10 cellular contexts compared by ENCODE assay signal in genomic region chr10:9294865-9295264, GRCh38.
DNase-seq lines count a peak whose midpoint lies in the region; ATAC-seq and TF ChIP-seq lines count a peak whose summit lies in the region.
"Had no signal": no experiment of that assay in that cellular context is flagged by ENCODE, and none has a peak within 500 bp of the region (broad histone marks: within the 10 kb centered on the region; RNA-seq: fewer than 3 reads in every experiment).

No MANE protein-coding gene starts in this region.

- H3K27ac ChIP-seq in OCI-LY3 (ENCODE audit: low read length) (no peak overlapping the region; the same call in 1 of the 2 replicates), PC-3 (ENCODE audit: low read length) (no peak overlapping the region)

- H3K4me2 ChIP-seq in OCI-LY3 (ENCODE audit: low read length) (peak overlapping the region; percentile 41), PC-3 (ENCODE audit: low read length) (no peak overlapping the region)

- H3F3A ChIP-seq in PC-3 (ENCODE audit: low read length, unreplicated experiment), result no peaks in the 10 kb centered on the region

- intact Hi-C loops in PC-3 (cut with micrococcal nuclease), result no loop called here

- H4K20me1 ChIP-seq in OCI-LY3 (ENCODE audit: insufficient read depth, low read length), result no peaks in the 10 kb centered on the region
- H4K20me1 ChIP-seq in PC-3 (ENCODE audit: low read length), result no peaks in the 10 kb centered on the region

- ATAC-seq in GM19351 (IDR thresholded peaks at IDR 0.05; ENCODE audit: unreplicated experiment) (peak; percentile 91), HG02938 (IDR thresholded peaks at IDR 0.05; ENCODE audit: unreplicated experiment) (peak; percentile 89), PC-3 (no peak)

- peak; percentile 10 for DNase-seq in GM12864 (ENCODE audit: low read depth)
- no peak for DNase-seq in PC-3
- no peak for DNase-seq in HEK293T (ENCODE audit: extremely low spot score)
- DNase-seq in HuH-7 (ENCODE audit: low spot score), result no peak
- DNase-seq in NCI-H345 treated with DMSO at 0.1 percent for 48 hours (lab: John Stamatoyannopoulos, UW; ENCODE audit: unreplicated experiment), result no peak
- DNase-seq: DMS53, NCI-H2081 had no signal

- peaks cover 14% of the 10 kb centered on the region for H3K4me1 ChIP-seq in OCI-LY3 (ENCODE audit: low read length)
- H3K4me1 ChIP-seq in PC-3 (ENCODE audit: insufficient read depth, low read length), result no peaks in the 10 kb centered on the region

- POLR2A ChIA-PET in PC-3 (lab: Charles Lee; ENCODE audit: unreplicated experiment), result no interaction called here
- POLR2A ChIA-PET in HEK293T (lab: Yijun Ruan, JAX), result no interaction called here

- no TSS peak for BruUV-seq in PC-3 (replicated peaks; lab: Mats Ljungman, UMichigan)

- no peak overlapping the region for H3K9ac ChIP-seq in OCI-LY3 (ENCODE audit: low read length)
- no peak overlapping the region for H3K9ac ChIP-seq in PC-3 (ENCODE audit: low read length)

- H3K79me2 ChIP-seq in OCI-LY3 (ENCODE audit: low read length) (no peaks in the 10 kb centered on the region), PC-3 (ENCODE audit: low read length) (no peaks in the 10 kb centered on the region)

- H2AFZ ChIP-seq in OCI-LY3 (ENCODE audit: low read depth, low read length) (no peak overlapping the region), PC-3 (ENCODE audit: low read length) (no peak overlapping the region)

- no peaks in the 10 kb centered on the region for H3K9me2 ChIP-seq in PC-3 (replicated peaks; ENCODE audit: low read length)

- H3K27me3 ChIP-seq in OCI-LY3 (ENCODE audit: low read depth, low read length) (no peaks in the 10 kb centered on the region), PC-3 (ENCODE audit: low read length) (peaks cover 11% of the 10 kb centered on the region)

- CTCF ChIA-PET in PC-3 (lab: Charles Lee) (no interaction called here), HEK293T (lab: Yijun Ruan, JAX) (no interaction called here)

- H3K4me3 ChIP-seq in GM12864 (ENCODE audit: low read depth, low read length), result no peak overlapping the region
- H3K4me3 ChIP-seq in OCI-LY3 (ENCODE audit: low read length), result no peak overlapping the region
- no peak overlapping the region for H3K4me3 ChIP-seq in PC-3 (ENCODE audit: low read length)

- TF ChIP-seq CTCF in GM12864 (IDR thresholded peaks at IDR 0.05; ENCODE audit: low read depth, low read length, missing control alignments), result no peak
- TF ChIP-seq CTCF in OCI-LY3 (IDR thresholded peaks at IDR 0.05; ENCODE audit: low read depth, low read length), result no peak
- TF ChIP-seq CTCF in PC-3 (conservative IDR thresholded peaks at IDR 0.05; ENCODE audit: low read depth, low read length), result no peak

- no peaks in the 10 kb centered on the region for H3K36me3 ChIP-seq in OCI-LY3 (replicated peaks; ENCODE audit: low read depth, low read length)
- H3K36me3 ChIP-seq in PC-3 (ENCODE audit: low read depth, low read length), result no peaks in the 10 kb centered on the region

- H3K9me3 ChIP-seq in OCI-LY3 (ENCODE audit: insufficient read depth, low read length) (no peaks in the 10 kb centered on the region), PC-3 (ENCODE audit: low read length) (no peaks in the 10 kb centered on the region)

TF ChIP-seq in HEK293T, 16 proteins besides CTCF, POLR2A, EP300 and RAD21:
- no peak for TF ChIP-seq SUZ12 (IDR thresholded peaks at IDR 0.05)
- TF ChIP-seq FOXK2 (IDR thresholded peaks at IDR 0.05), result no peak
- no peak for TF ChIP-seq TARDBP (IDR thresholded peaks at IDR 0.05)
- TF ChIP-seq BHLHE40 (IDR thresholded peaks at IDR 0.05; ENCODE audit: borderline replicate concordance), result no peak
- TF ChIP-seq HDGF (IDR thresholded peaks at IDR 0.05; ENCODE audit: borderline replicate concordance), result no peak
- TF ChIP-seq PKNOX1 (IDR thresholded peaks at IDR 0.05), result no peak
- TF ChIP-seq ARNT (IDR thresholded peaks at IDR 0.05), result no peak
- no peak for TF ChIP-seq CTBP1 (IDR thresholded peaks at IDR 0.05; ENCODE audit: borderline replicate concordance)
- no peak for TF ChIP-seq L3MBTL2 (conservative IDR thresholded peaks at IDR 0.05)
- no peak for TF ChIP-seq ELF4 (IDR thresholded peaks at IDR 0.05)
- TF ChIP-seq NFRKB (IDR thresholded peaks at IDR 0.05), result no peak
- no peak for TF ChIP-seq FOXM1 (IDR thresholded peaks at IDR 0.05; ENCODE audit: borderline replicate concordance)
- no peak for TF ChIP-seq ZNF384 (IDR thresholded peaks at IDR 0.05)
- no peak for TF ChIP-seq LEF1 (IDR thresholded peaks at IDR 0.05; ENCODE audit: borderline replicate concordance)
- TF ChIP-seq FOXA1 (IDR thresholded peaks at IDR 0.05), result no peak
- no peak for TF ChIP-seq SP1 (IDR thresholded peaks at IDR 0.05)
